Comparison of ENCODE assay signal across 10 cellular contexts in the genomic region with DNA sequence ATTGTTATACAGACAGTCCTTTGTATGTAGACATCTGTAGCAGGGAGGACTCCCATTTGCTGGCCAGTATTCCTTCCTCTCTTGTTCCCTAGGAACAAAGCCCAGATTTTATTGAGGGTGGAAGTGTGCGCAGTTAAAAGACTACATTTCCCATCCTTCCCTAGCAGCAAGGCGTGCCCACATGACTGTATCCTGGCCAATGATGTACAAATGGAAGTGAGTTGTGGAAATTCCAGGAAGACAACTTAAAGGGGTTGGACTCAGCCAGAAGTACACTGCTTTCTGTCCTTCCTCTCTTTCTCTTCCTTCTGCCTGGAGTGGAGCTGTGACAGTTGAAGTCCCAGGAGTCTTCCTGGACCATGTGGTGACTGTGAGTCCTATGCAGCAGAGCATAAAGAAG.
DNase-seq lines count a peak whose midpoint lies in the region; ATAC-seq and TF ChIP-seq lines count a peak whose summit lies in the region.
"Had no signal": no experiment of that assay in that cellular context is flagged by ENCODE, and none has a peak within 500 bp of the region (broad histone marks: within the 10 kb centered on the region; RNA-seq: fewer than 3 reads in every experiment).

No MANE protein-coding gene starts in this region.

- H4K8ac ChIP-seq in mesendoderm (ENCODE audit: low read depth, low read length): no peak overlapping the region

- H3K56ac ChIP-seq in mesendoderm (ENCODE audit: low read length): no peak overlapping the region

- H3K4ac ChIP-seq in mesendoderm (ENCODE audit: low read depth, low read length): no peak overlapping the region

- H2BK15ac ChIP-seq in mesendoderm (replicated peaks; ENCODE audit: low read depth): no peak overlapping the region

- no peaks in the 10 kb centered on the region for H3K79me2 ChIP-seq in mesendoderm (ENCODE audit: control insufficient read depth, insufficient read depth, low read length)

- no peak overlapping the region for H3K4me3 Mint-ChIP-seq in chondrocyte (ENCODE audit: unreplicated experiment)

- intact Hi-C loops in tibial artery (cut with DNase I; ENCODE audit: low total_unique reads): no loop called here

- DNase-seq in DMS79 treated with DMSO at 0.1 percent for 48 hours (lab: John Stamatoyannopoulos, UW) (peak; percentile 34), MG63 (peak; percentile 31), T47D (ENCODE audit: low read depth in 1 of 2, low spot score in 1 of 2) (peak; percentile 46 to 67), mesendoderm (peak; percentile 62), T-helper 9 cell (no peak), chondrocyte (ENCODE audit: low spot score) (no peak), tibial artery (no peak)
- DNase-seq: activated T-cell treated with anti-CD3 and anti-CD28 coated beads for 4 hours had no signal

- H3K27ac ChIP-seq in mesendoderm (ENCODE audit: low read depth, low read length) (no peak overlapping the region), tibial artery (no peak overlapping the region)
- H3K27ac ChIP-seq: KMS-11 had no signal

- no peak overlapping the region for H3K27ac Mint-ChIP-seq in chondrocyte (ENCODE audit: unreplicated experiment)

- in situ Hi-C loops in T47D (cut with HindIII; ENCODE audit: low pct_unique_long_range_greater_than_20kb, low sequenced_read_pairs): no loop called here

- no peak overlapping the region for H2BK5ac ChIP-seq in mesendoderm (ENCODE audit: low read length)

- no peak overlapping the region for H2AK5ac ChIP-seq in mesendoderm (ENCODE audit: low read length)

- H3K9me3 ChIP-seq in MG63 (no peaks in the 10 kb centered on the region), tibial artery (no peaks in the 10 kb centered on the region)

- no peaks in the 10 kb centered on the region for H3K79me1 ChIP-seq in mesendoderm (ENCODE audit: low read length)

- H3K27me3 ChIP-seq in MG63 (peaks cover 15% of the 10 kb centered on the region), mesendoderm (ENCODE audit: insufficient read depth, low read length, poor library complexity) (no peaks in the 10 kb centered on the region), tibial artery (peaks cover 0 to 33% of the 10 kb centered on the region in 2 donors)

- no peaks in the 10 kb centered on the region for H3K36me3 ChIP-seq in MG63
- H3K36me3 ChIP-seq in mesendoderm (ENCODE audit: control insufficient read depth, insufficient read depth, low read length): no peaks in the 10 kb centered on the region
- H3K36me3 ChIP-seq in tibial artery: no peaks in the 10 kb centered on the region

- H4K5ac ChIP-seq in mesendoderm (ENCODE audit: low read length): no peak overlapping the region

- H3K23ac ChIP-seq in mesendoderm (ENCODE audit: low read length): no peak overlapping the region

- no peak overlapping the region for H3K4me2 ChIP-seq in mesendoderm (ENCODE audit: low read length)
- H3K4me2 ChIP-seq: KMS-11 had no signal

- H3K18ac ChIP-seq in mesendoderm (ENCODE audit: low read length): no peak overlapping the region

- H3K4me1 ChIP-seq in mesendoderm (ENCODE audit: control insufficient read depth, low read depth, low read length) (no peaks in the 10 kb centered on the region), tibial artery (no peaks in the 10 kb centered on the region)

- H3K9ac ChIP-seq in mesendoderm (ENCODE audit: low read length): no peak overlapping the region
- H3K9ac ChIP-seq: KMS-11 had no signal

- no peaks in the 10 kb centered on the region for H3K4me1 Mint-ChIP-seq in chondrocyte (ENCODE audit: low read depth)

- WGBS in mesendoderm (ENCODE audit: extremely low coverage, insufficient coverage, low lambda C conversion rate): no CpG with 5 or more reads among the region's 2 CpGs

- no peak overlapping the region for H3K4me3 ChIP-seq in MG63
- H3K4me3 ChIP-seq in mesendoderm (ENCODE audit: low read length): no peak overlapping the region
- no peak overlapping the region for H3K4me3 ChIP-seq in tibial artery

- peaks cover 26% of the 10 kb centered on the region for H3K27me3 Mint-ChIP-seq in chondrocyte (ENCODE audit: low read depth)

- H2BK120ac ChIP-seq in mesendoderm (ENCODE audit: low read depth, low read length): no peak overlapping the region

- no peaks in the 10 kb centered on the region for H3K9me3 Mint-ChIP-seq in chondrocyte (ENCODE audit: low read depth)

- ATAC-seq in GM18909 (IDR thresholded peaks at IDR 0.05; ENCODE audit: poor library complexity, unreplicated experiment): no peak

- no peaks in the 10 kb centered on the region for H3K36me3 Mint-ChIP-seq in chondrocyte (ENCODE audit: low read depth)

- TF ChIP-seq CTCF in chondrocyte (IDR thresholded peaks at IDR 0.05) (no peak), tibial artery (IDR thresholded peaks at IDR 0.05) (no peak)

Comparison
In these comparisons a context has a peak if more than half of its experiments do, and no peak if none do; other contexts are left out.
1. DNase-seq: peak in DMS79 treated with DMSO at 0.1 percent for 48 hours (single experiment), MG63 (single experiment), T47D (2 of 2) and mesendoderm (single experiment); none in T-helper 9 cell (single experiment), chondrocyte (single experiment) and tibial artery (0 of 2).